27 cellular contexts compared by ENCODE assay signal in the genomic region with DNA sequence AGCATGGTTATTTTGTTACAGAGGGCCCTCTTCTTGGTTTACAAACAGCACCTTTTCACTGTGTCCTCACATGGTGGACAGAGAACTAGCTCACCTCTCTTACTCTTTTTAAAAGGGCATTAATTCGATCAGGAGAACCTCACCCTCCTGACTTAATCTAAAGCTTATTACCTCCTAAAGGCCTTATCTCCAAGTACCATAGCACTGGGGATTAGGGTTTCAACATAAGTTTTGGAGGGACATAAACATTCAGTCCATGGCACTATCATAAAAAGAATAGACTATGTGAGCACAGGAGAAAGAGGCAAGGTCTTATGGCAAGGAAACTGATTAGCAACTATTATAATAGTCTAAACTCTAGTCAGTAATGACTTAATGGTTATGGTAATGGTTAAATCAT.
"Had no signal": no experiment of that assay in that cellular context is flagged by ENCODE, and none has a peak within 500 bp of the region (broad histone marks: within the 10 kb centered on the region; RNA-seq: fewer than 3 reads in every experiment).

No MANE protein-coding gene starts in this region.

- H3K27ac Mint-ChIP-seq: dendritic cell treated with granulocyte-macrophage colony-stimulating factor and Interleukin-4, amounts not matched to agents 40 ng/mL and 50 ng/mL, for 4 days; mesothelial cell of epicardium; naive thymus-derived CD4-positive, alpha-beta T cell; nephron; neural progenitor cell; progenitor cell of endocrine pancreas; stimulated activated naive B cell treated with anti-CD40 and anti-IgM and Interleukin-4, amounts not matched to agents 10 μg/mL and 1 μg/mL and 100 μg/mL, for 72 hours; stimulated activated naive CD8-positive, alpha-beta T cell treated with anti-CD3 and anti-CD28 coated beads, Interleukin-15, Interleukin-2, amounts not matched to agents 100 ng/mL and 50 ng/mL, for 24 hours had no signal

- H3K9me3 ChIP-seq: esophagus muscularis mucosa, gastroesophageal sphincter, right lobe of liver, thoracic aorta, tibial nerve, upper lobe of right lung, uterus had no signal

- FAIRE-seq: endothelial cell of umbilical vein, small intestine had no signal

- H3K4me3 ChIP-seq: esophagus muscularis mucosa, gastroesophageal sphincter, heart left ventricle, hepatocyte, left lung, neural progenitor cell, right lobe of liver, thoracic aorta, tibial nerve, upper lobe of right lung, uterus had no signal

- H3K4me1 Mint-ChIP-seq: mesothelial cell of epicardium, nephron, neural progenitor cell had no signal

- H3K79me2 ChIP-seq: hepatocyte, parathyroid adenoma had no signal

- H3K27me3 ChIP-seq: esophagus muscularis mucosa, foreskin keratinocyte, gastroesophageal sphincter, heart left ventricle, hepatocyte, left lung, neural progenitor cell, right lobe of liver, tibial nerve, upper lobe of right lung, uterus had no signal

- H3K4me1 ChIP-seq: esophagus muscularis mucosa, foreskin keratinocyte, gastroesophageal sphincter, heart left ventricle, left lung, neural progenitor cell, parathyroid adenoma, right lobe of liver, tibial nerve, upper lobe of right lung, uterus had no signal

- H2AFZ ChIP-seq: hepatocyte, parathyroid adenoma had no signal

- H3K27me3 Mint-ChIP-seq: dendritic cell treated with granulocyte-macrophage colony-stimulating factor and Interleukin-4, amounts not matched to agents 40 ng/mL and 50 ng/mL, for 4 days; naive thymus-derived CD4-positive, alpha-beta T cell; progenitor cell of endocrine pancreas; stimulated activated naive B cell treated with anti-CD40 and anti-IgM and Interleukin-4, amounts not matched to agents 10 μg/mL and 1 μg/mL and 100 μg/mL, for 72 hours; stimulated activated naive CD8-positive, alpha-beta T cell treated with anti-CD3 and anti-CD28 coated beads, Interleukin-15, Interleukin-2, amounts not matched to agents 100 ng/mL and 50 ng/mL, for 24 hours had no signal

- ATAC-seq: foreskin keratinocyte; gastroesophageal sphincter; heart left ventricle; left cardiac atrium; left lung; naive thymus-derived CD4-positive, alpha-beta T cell; right lobe of liver; stimulated activated naive B cell treated with anti-CD40 and anti-IgM and Interleukin-4, amounts not matched to agents 10 μg/mL and 1 μg/mL and 100 μg/mL, for 72 hours; upper lobe of right lung had no signal

- DNase-seq: effector memory CD4-positive, alpha-beta T cell; foreskin keratinocyte; heart left ventricle; left cardiac atrium; left lung; mesenchymal stem cell; naive thymus-derived CD4-positive, alpha-beta T cell; right lobe of liver; small intestine; stimulated activated CD4-positive, alpha-beta T cell treated with anti-CD3 and anti-CD28 coated beads, Interleukin-15, amount 100 ng/mL, for 24 hours; stimulated activated CD4-positive, alpha-beta T cell treated with anti-CD3 and anti-CD28 coated beads, Interleukin-2, amount 100 ng/mL, for 48 hours; stimulated activated naive B cell treated with anti-CD40 and anti-IgM and Interleukin-4, amounts not matched to agents 10 μg/mL and 1 μg/mL and 100 μg/mL, for 72 hours; upper lobe of right lung; uterus had no signal

- H3K36me3 Mint-ChIP-seq: mesothelial cell of epicardium; naive thymus-derived CD4-positive, alpha-beta T cell; neural progenitor cell; stimulated activated naive B cell treated with anti-CD40 and anti-IgM and Interleukin-4, amounts not matched to agents 10 μg/mL and 1 μg/mL and 100 μg/mL, for 72 hours had no signal

- H3K27ac ChIP-seq: esophagus muscularis mucosa, foreskin keratinocyte, gastroesophageal sphincter, heart left ventricle, hepatocyte, left lung, neural progenitor cell, parathyroid adenoma, right lobe of liver, thoracic aorta, tibial nerve, upper lobe of right lung, uterus had no signal

- H3K4me3 Mint-ChIP-seq: dendritic cell treated with granulocyte-macrophage colony-stimulating factor and Interleukin-4, amounts not matched to agents 40 ng/mL and 50 ng/mL, for 4 days; mesothelial cell of epicardium; naive thymus-derived CD4-positive, alpha-beta T cell; nephron; neural progenitor cell; stimulated activated naive B cell treated with anti-CD40 and anti-IgM and Interleukin-4, amounts not matched to agents 10 μg/mL and 1 μg/mL and 100 μg/mL, for 72 hours; stimulated activated naive CD8-positive, alpha-beta T cell treated with anti-CD3 and anti-CD28 coated beads, Interleukin-15, Interleukin-2, amounts not matched to agents 100 ng/mL and 50 ng/mL, for 24 hours had no signal

- H3K4me2 ChIP-seq: hepatocyte, neural progenitor cell had no signal

- H3K9ac ChIP-seq: neural progenitor cell, parathyroid adenoma had no signal

- H3K36me3 ChIP-seq: esophagus muscularis mucosa, gastroesophageal sphincter, heart left ventricle, left lung, neural progenitor cell, right lobe of liver, thoracic aorta, tibial nerve, upper lobe of right lung, uterus had no signal
